ENCODE assay signal across 8 cellular contexts in genomic region chr3:18449618-18450017, GRCh38. TPM values are rescaled to one million over a fixed set of nuclear protein-coding genes. Genes with fewer than 3 reads are reported as not detected.
DNase-seq lines count a peak whose midpoint lies in the region; ATAC-seq and TF ChIP-seq lines count a peak whose summit lies in the region.
"Not testable (repeated sequence)": the region's sequence is repeated elsewhere in the genome, so short reads cannot be mapped to it uniquely, and the experiment has no call there.
"Had no signal": no experiment of that assay in that cellular context is flagged by ENCODE, and none has a peak within 500 bp of the region (broad histone marks: within the 10 kb centered on the region; RNA-seq: fewer than 3 reads in every experiment).

No MANE protein-coding gene starts in this region.

- H3K27me3 ChIP-seq in CD4-positive, alpha-beta T cell (ENCODE audit: control insufficient read depth, insufficient read depth, low read length); mesendoderm (ENCODE audit: insufficient read depth, low read length, poor library complexity): not testable (repeated sequence)

- H3K79me1 ChIP-seq in mesendoderm (ENCODE audit: low read length) = not testable (repeated sequence)

- H3K18ac ChIP-seq in mesendoderm (ENCODE audit: low read length) = not testable (repeated sequence)

- not testable (repeated sequence) for H2BK5ac ChIP-seq in mesendoderm (ENCODE audit: low read length)

- peaks cover 11% of the 10 kb centered on the region for H3K4me1 ChIP-seq in HEK293 (ENCODE audit: control insufficient read depth, insufficient read depth, low read length)
- not testable (repeated sequence) for H3K4me1 ChIP-seq in mesendoderm (ENCODE audit: control insufficient read depth, low read depth, low read length)

- H3K4ac ChIP-seq in mesendoderm (ENCODE audit: low read depth, low read length) = not testable (repeated sequence)

- H3K56ac ChIP-seq in mesendoderm (ENCODE audit: low read length) = not testable (repeated sequence)

- not testable (repeated sequence) for DNase-seq in CD4-positive, alpha-beta T cell; activated CD4-positive, alpha-beta T cell treated with anti-CD3 and anti-CD28 coated beads for 36 hours; activated T-cell treated with anti-CD3 and anti-CD28 coated beads, Interleukin-2, amount 50 U/mL, for 72 hours
- DNase-seq in SK-N-DZ (ENCODE audit: low spot score) (peak; percentile 62), mesendoderm (peak; percentile 12)

- ATAC-seq in CD4-positive, alpha-beta T cell (ENCODE audit: poor library complexity); activated CD4-positive, alpha-beta T cell treated with anti-CD3 and anti-CD28 coated beads for 36 hours; activated T-cell treated with anti-CD3 and anti-CD28 coated beads, Interleukin-2, amount 50 U/mL, for 72 hours (replicated peaks in 1 of 2): not testable (repeated sequence)

- H3K4me3 Mint-ChIP-seq in CD4-positive, alpha-beta T cell; activated naive CD8-positive, alpha-beta T cell: not testable (repeated sequence)
- H3K4me3 Mint-ChIP-seq in activated CD4-positive, alpha-beta T cell treated with anti-CD3 and anti-CD28 coated beads for 36 hours = peak overlapping the region; percentile 96
- peak overlapping the region; percentile 73 to 82 for H3K4me3 Mint-ChIP-seq in activated T-cell treated with anti-CD3 and anti-CD28 coated beads, Interleukin-2, amount 50 U/mL, for 72 hours

- intact Hi-C loops in CD4-positive, alpha-beta T cell (cut with DNase I, micrococcal nuclease) = loop anchor here (5.0 kb wide), 4 partner anchors 38 to 108 kb away; no protein-coding TSS in a partner anchor
- intact Hi-C loops in activated CD4-positive, alpha-beta T cell treated with anti-CD3 and anti-CD28 coated beads for 36 hours (cut with DNase I, micrococcal nuclease) = loop anchor here in 1 of 2 experiments (5.0 kb wide), 1 partner anchor 48 kb away; no protein-coding TSS in a partner anchor

- H2BK120ac ChIP-seq in mesendoderm (ENCODE audit: low read depth, low read length) = not testable (repeated sequence)

- H3K4me1 Mint-ChIP-seq in CD4-positive, alpha-beta T cell (ENCODE audit: low read depth) = peaks cover 81% of the 10 kb centered on the region
- peaks cover 64% of the 10 kb centered on the region for H3K4me1 Mint-ChIP-seq in activated CD4-positive, alpha-beta T cell treated with anti-CD3 and anti-CD28 coated beads for 36 hours
- H3K4me1 Mint-ChIP-seq in activated T-cell treated with anti-CD3 and anti-CD28 coated beads, Interleukin-2, amount 50 U/mL, for 72 hours (ENCODE audit: low read depth) = peaks cover 70% of the 10 kb centered on the region
- H3K4me1 Mint-ChIP-seq in activated naive CD8-positive, alpha-beta T cell (ENCODE audit: low read depth) = peaks cover 75% of the 10 kb centered on the region

- H3K4me3 ChIP-seq in HEK293 (ENCODE audit: low read depth, low read length); mesendoderm (ENCODE audit: low read length): not testable (repeated sequence)

- H3K79me2 ChIP-seq in mesendoderm (ENCODE audit: control insufficient read depth, insufficient read depth, low read length) = not testable (repeated sequence)

- H2AK5ac ChIP-seq in mesendoderm (ENCODE audit: low read length) = not testable (repeated sequence)

- no CpG with 5 or more reads among the region's 6 CpGs for WGBS in mesendoderm (ENCODE audit: extremely low coverage, insufficient coverage, low lambda C conversion rate)

- H3K4me2 ChIP-seq in mesendoderm (ENCODE audit: low read length) = not testable (repeated sequence)

- not testable (repeated sequence) for H3K9me3 Mint-ChIP-seq in CD4-positive, alpha-beta T cell; activated T-cell treated with anti-CD3 and anti-CD28 coated beads, Interleukin-2, amount 50 U/mL, for 72 hours
- H3K9me3 Mint-ChIP-seq in activated CD4-positive, alpha-beta T cell treated with anti-CD3 and anti-CD28 coated beads for 36 hours (ENCODE audit: low read depth) = peaks cover 23% of the 10 kb centered on the region
- peaks cover 11% of the 10 kb centered on the region for H3K9me3 Mint-ChIP-seq in activated naive CD8-positive, alpha-beta T cell (ENCODE audit: low read depth)

- CTCF ChIA-PET in CD4-positive, alpha-beta T cell (lab: Charles Lee) = interaction anchor here (1.3 to 1.6 kb wide), 2 partner anchors 58 to 309 kb away, joined by 3 to 5 read pairs; no protein-coding TSS in a partner anchor
- CTCF ChIA-PET in HEK293 (lab: Yijun Ruan, JAX) = not testable (repeated sequence)
- CTCF ChIA-PET in activated CD4-positive, alpha-beta T cell treated with anti-CD3 and anti-CD28 coated beads for 36 hours (lab: Charles Lee) = interaction anchor here (0.9 kb wide), 1 partner anchor 539 kb away, joined by 3 read pairs; no protein-coding TSS in a partner anchor

- not testable (repeated sequence) for H3K23ac ChIP-seq in mesendoderm (ENCODE audit: low read length)

- not testable (repeated sequence) for H4K8ac ChIP-seq in mesendoderm (ENCODE audit: low read depth, low read length)

- H3K27me3 Mint-ChIP-seq in CD4-positive, alpha-beta T cell; activated CD4-positive, alpha-beta T cell treated with anti-CD3 and anti-CD28 coated beads for 36 hours; activated T-cell treated with anti-CD3 and anti-CD28 coated beads, Interleukin-2, amount 50 U/mL, for 72 hours (ENCODE audit: low read depth); activated naive CD8-positive, alpha-beta T cell: not testable (repeated sequence)

- TF ChIP-seq CTCF in CD4-positive, alpha-beta T cell (IDR thresholded peaks at IDR 0.05); HEK293 (tag by site-specific recombination; IDR thresholded peaks at IDR 0.05): not testable (repeated sequence)

- H3K9ac ChIP-seq in mesendoderm (ENCODE audit: low read length) = not testable (repeated sequence)

- H3K27ac ChIP-seq in CD4-positive, alpha-beta T cell (ENCODE audit: low read depth, low read length); HEK293 (ENCODE audit: extremely low read depth, low read depth, low read length); mesendoderm (ENCODE audit: low read depth, low read length): not testable (repeated sequence)

- peak overlapping the region; percentile 96 for H3K27ac Mint-ChIP-seq in CD4-positive, alpha-beta T cell
- H3K27ac Mint-ChIP-seq in activated CD4-positive, alpha-beta T cell treated with anti-CD3 and anti-CD28 coated beads for 36 hours = peak overlapping the region; percentile 69
- H3K27ac Mint-ChIP-seq in activated T-cell treated with anti-CD3 and anti-CD28 coated beads, Interleukin-2, amount 50 U/mL, for 72 hours = peak overlapping the region; percentile 82
- H3K27ac Mint-ChIP-seq in activated naive CD8-positive, alpha-beta T cell = peak overlapping the region; percentile 70

- H4K5ac ChIP-seq in mesendoderm (ENCODE audit: low read length) = not testable (repeated sequence)

- not testable (repeated sequence) for H3K9me3 ChIP-seq in CD4-positive, alpha-beta T cell (ENCODE audit: control insufficient read depth, low read length); HEK293 (ENCODE audit: control insufficient read depth, insufficient read depth, low read depth, low read length)

- H2BK15ac ChIP-seq in mesendoderm (replicated peaks; ENCODE audit: low read depth) = not testable (repeated sequence)

- peaks cover 90% of the 10 kb centered on the region for H3K36me3 Mint-ChIP-seq in CD4-positive, alpha-beta T cell (ENCODE audit: low read depth)
- H3K36me3 Mint-ChIP-seq in activated CD4-positive, alpha-beta T cell treated with anti-CD3 and anti-CD28 coated beads for 36 hours (ENCODE audit: low read depth) = peaks cover 82% of the 10 kb centered on the region
- H3K36me3 Mint-ChIP-seq in activated T-cell treated with anti-CD3 and anti-CD28 coated beads, Interleukin-2, amount 50 U/mL, for 72 hours (ENCODE audit: insufficient read depth in 2 of 2) = peaks cover 42 to 72% of the 10 kb centered on the region in 2 donors
- H3K36me3 Mint-ChIP-seq in activated naive CD8-positive, alpha-beta T cell = peaks cover 44% of the 10 kb centered on the region

- POLR2A ChIA-PET in CD4-positive, alpha-beta T cell (lab: Charles Lee) = interaction anchor here (1.6 to 10.4 kb wide), 3 partner anchors 11 to 275 kb away, joined by 4 to 152 read pairs (median 6); partner anchors contain the start of gene SATB1
- POLR2A ChIA-PET in HEK293 (lab: Yijun Ruan, JAX); activated CD4-positive, alpha-beta T cell treated with anti-CD3 and anti-CD28 coated beads for 36 hours (lab: Charles Lee): not testable (repeated sequence)

- not testable (repeated sequence) for H3K36me3 ChIP-seq in HEK293 (ENCODE audit: control insufficient read depth in 2 of 2, insufficient read depth in 1 of 2, low read length in 2 of 2); mesendoderm (ENCODE audit: control insufficient read depth, insufficient read depth, low read length)

TF ChIP-seq in HEK293, 187 proteins besides CTCF, POLR2A, EP300 and RAD21:
- TF ChIP-seq SETDB1 (IDR thresholded peaks at IDR 0.05; ENCODE audit: insufficient read length, low read length) = peak; percentile 15
TF ChIP-seq in HEK293: peak in this region for 1; not testable (repeated sequence) for 186.

RNA-seq across cellular contexts. Expression of gene SATB1, which starts 24.5 kb away (rescaled TPM):
- 100 to 1,000 TPM; 390 to 393 TPM for total RNA-seq in CD4-positive, alpha-beta T cell
- polyA plus RNA-seq in SK-N-DZ (2014; cell fraction: cytosol; rRNA removed) = 60.7 and 66.5 TPM in 2 replicates
- 36.4 and 76.3 TPM in 2 replicates for polyA plus RNA-seq in SK-N-DZ (2014; cell fraction: nucleus; rRNA removed)
- total RNA-seq in activated CD4-positive, alpha-beta T cell treated with anti-CD3 and anti-CD28 coated beads for 36 hours = 100 to 1,000 TPM; 471 to 590 TPM
- 100 to 1,000 TPM; 716 to 962 TPM for total RNA-seq in activated T-cell treated with anti-CD3 and anti-CD28 coated beads, Interleukin-2, amount 50 U/mL, for 72 hours
- 26.0 TPM for polyA plus RNA-seq in mesendoderm (2013, experiment 1 of 2)
- polyA plus RNA-seq in mesendoderm (2013, experiment 2 of 2) = 26.9 TPM
- total RNA-seq: G401 had no signal
